8 cellular contexts compared by ENCODE assay signal in genomic region chr15:70195808-70196304, GRCh38.
A peak's percentile ranks its signal among the peaks of the same experiment; 100 is the strongest.
DNase-seq lines count a peak whose midpoint lies in the region; ATAC-seq and TF ChIP-seq lines count a peak whose summit lies in the region.

No MANE protein-coding gene starts in this region.

- no peak overlapping the region for H3K9ac ChIP-seq in HUES64 (ENCODE audit: low read depth, low read length)

- CTCF ChIA-PET in CD8-positive, alpha-beta T cell (lab: Charles Lee) = no interaction called here

- H3K4me1 Mint-ChIP-seq in CD8-positive, alpha-beta T cell (ENCODE audit: low read depth) = no peaks in the 10 kb centered on the region

- in situ Hi-C loops in transverse colon (cut with MboI; ENCODE audit: low pct_ligation_motif_present in 1 of 4, low pct_unique_long_range_greater_than_20kb in 1 of 4, low sequenced_read_pairs in 3 of 4) = no loop called here

- no peaks in the 10 kb centered on the region for H3K36me3 ChIP-seq in HUES64 (ENCODE audit: insufficient read depth, low read length)
- H3K36me3 ChIP-seq in lower lobe of right lung = no peaks in the 10 kb centered on the region
- no peaks in the 10 kb centered on the region for H3K36me3 ChIP-seq in transverse colon
- no peaks in the 10 kb centered on the region for H3K36me3 ChIP-seq in CD8-positive, alpha-beta T cell (ENCODE audit: insufficient read depth, low read length)

- no peak overlapping the region for H3K4me3 Mint-ChIP-seq in CD8-positive, alpha-beta T cell

- no peak for TF ChIP-seq POLR2A in transverse colon (IDR thresholded peaks at IDR 0.05)

- H3K9me3 ChIP-seq in HUES64 (ENCODE audit: insufficient read depth, low read depth, low read length) (no peaks in the 10 kb centered on the region; the same call in 1 of the 2 replicates), lower lobe of right lung (no peaks in the 10 kb centered on the region), transverse colon (no peaks in the 10 kb centered on the region)
- H3K9me3 ChIP-seq in CD8-positive, alpha-beta T cell (ENCODE audit: low read length) = no peaks in the 10 kb centered on the region

- peaks cover 3% of the 10 kb centered on the region for H3K9me3 Mint-ChIP-seq in CD8-positive, alpha-beta T cell
- peaks cover 4 to 6% of the 10 kb centered on the region in 2 donors for H3K9me3 Mint-ChIP-seq in activated naive CD4-positive, alpha-beta T cell treated with anti-CD3 and anti-CD28 coated beads, Interleukin-2, amount 50 U/mL, for 72 hours

- no peak for TF ChIP-seq CTCF in choroid plexus epithelial cell (conservative IDR thresholded peaks at IDR 0.05; ENCODE audit: low read depth, low read length)
- TF ChIP-seq CTCF in lower lobe of right lung (IDR thresholded peaks at IDR 0.05) = no peak
- TF ChIP-seq CTCF in transverse colon (IDR thresholded peaks at IDR 0.05) = no peak
- TF ChIP-seq CTCF in CD8-positive, alpha-beta T cell (IDR thresholded peaks at IDR 0.05) = no peak

- peaks cover 17% of the 10 kb centered on the region for H3K4me1 ChIP-seq in HUES64 (ENCODE audit: insufficient read depth, low read length)
- peaks cover 21% of the 10 kb centered on the region for H3K4me1 ChIP-seq in lower lobe of right lung
- H3K4me1 ChIP-seq in transverse colon = peaks cover 7 to 11% (median 9%) of the 10 kb centered on the region in 4 donors
- no peaks in the 10 kb centered on the region for H3K4me1 ChIP-seq in CD8-positive, alpha-beta T cell (ENCODE audit: insufficient read depth, low read length)

- H3K4me3 ChIP-seq in HUES64 (ENCODE audit: low read length) = no peak overlapping the region
- H3K4me3 ChIP-seq in choroid plexus epithelial cell (ENCODE audit: low read depth, low read length) = no peak overlapping the region
- no peak overlapping the region for H3K4me3 ChIP-seq in lower lobe of right lung
- no peak overlapping the region for H3K4me3 ChIP-seq in transverse colon
- H3K4me3 ChIP-seq in CD8-positive, alpha-beta T cell (ENCODE audit: low read depth, low read length) = no peak overlapping the region

- 64% methylated on average over 9 of the region's 9 CpGs for WGBS in HUES64
- WGBS in transverse colon (ENCODE audit: low coverage in 1 of 2), 2 donors = 54% methylated on average over 9 of the region's 9 CpGs; no CpG with 5 or more reads in 1 of the 2 donors

- DNase-seq in choroid plexus epithelial cell (ENCODE audit: low read depth) (peak; percentile 90), lower lobe of right lung (peak; percentile 54), transverse colon (peak; percentile 59), NCI-H510A treated with DMSO at 0.1 percent for 48 hours (lab: John Stamatoyannopoulos, UW) (no peak), ecto neural progenitor cell (ENCODE audit: low spot score) (no peak)
- DNase-seq in CD8-positive, alpha-beta T cell = no peak
- DNase-seq in activated naive CD4-positive, alpha-beta T cell treated with anti-CD3 and anti-CD28 coated beads, Interleukin-2, amount 50 U/mL, for 72 hours (ENCODE audit: low spot score in 2 of 2) = no peak

- H3K36me3 Mint-ChIP-seq in CD8-positive, alpha-beta T cell = no peaks in the 10 kb centered on the region
- peaks cover 0 to 5% of the 10 kb centered on the region in 2 donors for H3K36me3 Mint-ChIP-seq in activated naive CD4-positive, alpha-beta T cell treated with anti-CD3 and anti-CD28 coated beads, Interleukin-2, amount 50 U/mL, for 72 hours

- H3K27ac Mint-ChIP-seq in CD8-positive, alpha-beta T cell = no peak overlapping the region
- no peak overlapping the region for H3K27ac Mint-ChIP-seq in activated naive CD4-positive, alpha-beta T cell treated with anti-CD3 and anti-CD28 coated beads, Interleukin-2, amount 50 U/mL, for 72 hours

- intact Hi-C loops in lower lobe of right lung (cut with DNase I) (no loop called here), transverse colon (cut with DNase I; ENCODE audit: low total_unique reads) (no loop called here)
- intact Hi-C loops in CD8-positive, alpha-beta T cell (cut with DNase I, micrococcal nuclease) = no loop called here

- POLR2A ChIA-PET in CD8-positive, alpha-beta T cell (lab: Charles Lee) = no interaction called here

- no peaks in the 10 kb centered on the region for H3K27me3 Mint-ChIP-seq in CD8-positive, alpha-beta T cell (ENCODE audit: low read depth)

- H3K27me3 ChIP-seq in HUES64 (ENCODE audit: insufficient read depth, low read length) (no peaks in the 10 kb centered on the region), lower lobe of right lung (ENCODE audit: low read depth) (no peaks in the 10 kb centered on the region), transverse colon (no peaks in the 10 kb centered on the region)
- no peaks in the 10 kb centered on the region for H3K27me3 ChIP-seq in CD8-positive, alpha-beta T cell (ENCODE audit: insufficient read depth, low read length)

- ATAC-seq in lower lobe of right lung = peak; percentile 72 to 81
- no peak for ATAC-seq in CD8-positive, alpha-beta T cell
- ATAC-seq in activated naive CD4-positive, alpha-beta T cell treated with anti-CD3 and anti-CD28 coated beads, Interleukin-2, amount 50 U/mL, for 72 hours = no peak

- no peak for TF ChIP-seq EP300 in transverse colon (IDR thresholded peaks at IDR 0.05; ENCODE audit: low read depth)

- H3K27ac ChIP-seq in HUES64 (ENCODE audit: low read depth, low read length) (peak overlapping the region; percentile 30; the same call in 1 of the 2 replicates), lower lobe of right lung (peak overlapping the region; percentile 31), transverse colon (peak overlapping the region; percentile 51 to 81 (median 62))
- H3K27ac ChIP-seq in CD8-positive, alpha-beta T cell (ENCODE audit: low read depth, low read length) = no peak overlapping the region

Comparison
In these comparisons a context has a peak if more than half of its experiments do, and no peak if none do; other contexts are left out.
1. DNase-seq: peak in choroid plexus epithelial cell (single experiment), lower lobe of right lung (single experiment) and transverse colon (single experiment); none in CD8-positive, alpha-beta T cell (0 of 7), activated naive CD4-positive, alpha-beta T cell treated with anti-CD3 and anti-CD28 coated beads, Interleukin-2, amount 50 U/mL, for 72 hours (0 of 2), NCI-H510A treated with DMSO at 0.1 percent for 48 hours (single experiment) and ecto neural progenitor cell (single experiment).
2. ATAC-seq: peak in lower lobe of right lung (2 of 2); none in CD8-positive, alpha-beta T cell (single experiment) and activated naive CD4-positive, alpha-beta T cell treated with anti-CD3 and anti-CD28 coated beads, Interleukin-2, amount 50 U/mL, for 72 hours (0 of 2).